ENCODE assay signal across 18 cellular contexts in the genomic region with DNA sequence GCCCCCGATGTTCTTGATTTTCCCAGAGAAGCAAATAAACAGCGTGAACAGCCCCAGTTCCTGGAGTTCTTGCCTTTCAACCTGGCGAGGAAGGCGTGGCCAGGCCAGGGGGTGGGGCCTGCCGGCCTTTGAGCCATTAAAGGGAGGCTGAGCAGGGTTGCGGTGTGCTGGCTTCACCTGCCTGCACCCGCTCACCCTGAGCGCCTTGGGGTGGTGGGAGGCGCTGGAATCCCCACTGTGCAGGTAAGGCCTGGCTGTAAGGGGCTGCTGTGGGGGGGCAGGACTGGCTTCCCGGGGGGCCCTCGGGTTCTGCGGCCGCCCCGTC. TPM values are rescaled to one million over a fixed set of nuclear protein-coding genes. Genes with fewer than 3 reads are reported as not detected.
A peak's percentile ranks its signal among the peaks of the same experiment; 100 is the strongest.
DNase-seq lines count a peak whose midpoint lies in the region; ATAC-seq and TF ChIP-seq lines count a peak whose summit lies in the region.
"Had no signal": no experiment of that assay in that cellular context is flagged by ENCODE, and none has a peak within 500 bp of the region (broad histone marks: within the 10 kb centered on the region; RNA-seq: fewer than 3 reads in every experiment).

No MANE protein-coding gene starts in this region.

- H3F3A ChIP-seq in GM23338 (replicated peaks; ENCODE audit: low read depth) = 0 out of 2 replicates have a peak, but pooled peaks cover 3% of the 10 kb centered on the region

- H3K18ac ChIP-seq in neuronal stem cell (ENCODE audit: low read length) = no peak overlapping the region

- H3K36me3 ChIP-seq in GM23338 (ENCODE audit: insufficient read depth) (no peaks in the 10 kb centered on the region), neuronal stem cell (replicated peaks in 1 of 2; ENCODE audit: control insufficient read depth in 2 of 2, insufficient read depth in 2 of 2, low read length in 2 of 2) (peaks cover 0 to 4% of the 10 kb centered on the region in 2 donors), uterus (no peaks in the 10 kb centered on the region)

- no peaks in the 10 kb centered on the region for H4K20me1 ChIP-seq in GM23338 (replicated peaks; ENCODE audit: insufficient read depth)

- intact Hi-C loops in uterus (cut with DNase I; ENCODE audit: low total_unique reads) = no loop called here

- no peak overlapping the region for H3K23ac ChIP-seq in neuronal stem cell (ENCODE audit: low read depth, low read length, poor library complexity)

- no peak overlapping the region for H2BK5ac ChIP-seq in neuronal stem cell (ENCODE audit: low read length)

- H3K14ac ChIP-seq in neuronal stem cell (ENCODE audit: low read length) = peak overlapping the region; percentile 56

- H3K36me3 Mint-ChIP-seq in GM23338 (ENCODE audit: low read depth) = no peaks in the 10 kb centered on the region; the same call in 1 of the 3 replicates
- H3K36me3 Mint-ChIP-seq in immature natural killer cell = no peaks in the 10 kb centered on the region
- H3K36me3 Mint-ChIP-seq: CD14-positive monocyte had no signal

- TF ChIP-seq POLR2A in uterus (IDR thresholded peaks at IDR 0.05) = no peak

- H3K27me3 ChIP-seq in GM23338 (ENCODE audit: insufficient read depth) = no peaks in the 10 kb centered on the region
- H3K27me3 ChIP-seq in neuronal stem cell (ENCODE audit: control insufficient read depth in 3 of 3, insufficient read depth in 3 of 3, low read depth in 1 of 3, low read length in 3 of 3) = no peaks in the 10 kb centered on the region
- no peaks in the 10 kb centered on the region for H3K27me3 ChIP-seq in uterus

- H3K27ac ChIP-seq in GM23338 (ENCODE audit: low read depth) (no peak overlapping the region), RWPE1 (peak overlapping the region; percentile 97), neuronal stem cell (replicated peaks; ENCODE audit: low read length) (no peak overlapping the region), uterus (no peak overlapping the region)

- H3K27ac Mint-ChIP-seq in GM23338 (no peak overlapping the region), immature natural killer cell (no peak overlapping the region)
- H3K27ac Mint-ChIP-seq: CD14-positive monocyte had no signal

- CTCF ChIA-PET in RWPE1 (lab: Yijun Ruan, JAX) = no interaction called here

- WGBS in neuronal stem cell (ENCODE audit: extremely low coverage in 2 of 2, insufficient read length in 2 of 2, insufficient replicate concordance in 1 of 2), 2 donors = no CpG with 5 or more reads among the region's 14 CpGs

- H2BK15ac ChIP-seq in neuronal stem cell (ENCODE audit: low read length) = no peak overlapping the region

- H3K4ac ChIP-seq in neuronal stem cell (ENCODE audit: low read length) = no peak overlapping the region

- H3K4me3 Mint-ChIP-seq in GM23338 (no peak overlapping the region), immature natural killer cell (no peak overlapping the region)
- H3K4me3 Mint-ChIP-seq: CD14-positive monocyte had no signal

- H3K27me3 Mint-ChIP-seq in GM23338 (ENCODE audit: insufficient read depth, low read depth, poor library complexity) (peaks cover 8% of the 10 kb centered on the region), immature natural killer cell (ENCODE audit: low read depth in 3 of 3) (no peaks in the 10 kb centered on the region)

- no peak overlapping the region for H2BK120ac ChIP-seq in neuronal stem cell (ENCODE audit: low read depth, low read length)

- H3K4me2 ChIP-seq in GM23338 (no peak overlapping the region), neuronal stem cell (ENCODE audit: insufficient read depth, low read length, poor library complexity, severe bottlenecking) (no peak overlapping the region)

- DNase-seq in GM23338 (ENCODE audit: low spot score) (no peak), RWPE1 (ENCODE audit: low spot score) (no peak), iPS-NIHi11 (ENCODE audit: low spot score) (peak; percentile 64), neuronal stem cell (ENCODE audit: low spot score) (no peak), immature natural killer cell (no peak), uterus (no peak)
- no peak for DNase-seq in activated CD8-positive, alpha-beta memory T cell treated with anti-CD3 and anti-CD28 coated beads, Interleukin-2, amount 50 U/mL, for 48 hours
- DNase-seq: COR-L47, DMS153, HCEC 1CT, KBM-7, NCI-H1436, NCI-H2029, SHP77 had no signal

- peaks cover 20 to 23% of the 10 kb centered on the region in 2 donors for H3K9me3 ChIP-seq in neuronal stem cell (replicated peaks in 1 of 2; ENCODE audit: control insufficient read depth in 2 of 2, insufficient read depth in 1 of 2, low read depth in 1 of 2, low read length in 2 of 2)
- peaks cover 0 to 19% of the 10 kb centered on the region in 2 donors for H3K9me3 ChIP-seq in uterus

- no peak overlapping the region for H3K9ac ChIP-seq in neuronal stem cell (ENCODE audit: low read depth, low read length, poor library complexity)

- H2AK5ac ChIP-seq in neuronal stem cell (ENCODE audit: low read depth, low read length) = peak overlapping the region; percentile 75

- H3K79me1 ChIP-seq in neuronal stem cell (ENCODE audit: low read depth, low read length) = peaks cover 6% of the 10 kb centered on the region

- no peaks in the 10 kb centered on the region for H3K4me1 ChIP-seq in GM23338 (ENCODE audit: insufficient read depth)
- H3K4me1 ChIP-seq in neuronal stem cell (ENCODE audit: control insufficient read depth in 2 of 2, insufficient read depth in 1 of 2, low read depth in 1 of 2, low read length in 2 of 2) = peaks cover 2 to 3% of the 10 kb centered on the region in 2 donors
- no peaks in the 10 kb centered on the region for H3K4me1 ChIP-seq in uterus

- no peaks in the 10 kb centered on the region for H3K79me2 ChIP-seq in GM23338 (replicated peaks; ENCODE audit: insufficient read depth)

- H2BK12ac ChIP-seq in neuronal stem cell (ENCODE audit: low read length) = no peak overlapping the region

- no peaks in the 10 kb centered on the region for H3K4me1 Mint-ChIP-seq in GM23338
- H3K4me1 Mint-ChIP-seq in immature natural killer cell = no peaks in the 10 kb centered on the region

- TF ChIP-seq CTCF in GM23338 (conservative IDR thresholded peaks at IDR 0.05; ENCODE audit: low read depth in 2 of 2) (no peak), RWPE1 (conservative IDR thresholded peaks at IDR 0.05; ENCODE audit: low read depth) (no peak), uterus (IDR thresholded peaks at IDR 0.05) (no peak)

- no peak overlapping the region for H3K4me3 ChIP-seq in GM23338
- H3K4me3 ChIP-seq in neuronal stem cell (ENCODE audit: low read length in 2 of 2) = no peak overlapping the region
- H3K4me3 ChIP-seq in uterus = no peak overlapping the region

- no peak overlapping the region for H4K8ac ChIP-seq in neuronal stem cell (ENCODE audit: low read depth, low read length)

- peaks cover 22% of the 10 kb centered on the region; the same call in 2 of the 3 replicates for H3K9me3 Mint-ChIP-seq in GM23338
- peaks cover 0 to 2% (median 0%) of the 10 kb centered on the region in 6 donors for H3K9me3 Mint-ChIP-seq in immature natural killer cell

- peak; percentile 41 for ATAC-seq in GM23338
- no peak for ATAC-seq in HG02642 (IDR thresholded peaks at IDR 0.05; ENCODE audit: poor library complexity, unreplicated experiment)
- ATAC-seq: Panc1 had no signal

- H4K91ac ChIP-seq in neuronal stem cell (ENCODE audit: low read depth, low read length, poor library complexity) = no peak overlapping the region

- POLR2A ChIA-PET in RWPE1 (lab: Yijun Ruan, JAX; ENCODE audit: low non-redundant PET) = no interaction called here

- no peaks in the 10 kb centered on the region for H3K9me2 ChIP-seq in GM23338 (ENCODE audit: insufficient read depth)

- H2AFZ ChIP-seq in GM23338 = no peak overlapping the region
- no peak overlapping the region for H2AFZ ChIP-seq in neuronal stem cell (ENCODE audit: low read length)

TF ChIP-seq in GM23338, 12 proteins besides CTCF, POLR2A, EP300 and RAD21 (continues in another document):
- TF ChIP-seq, protein P1, sequence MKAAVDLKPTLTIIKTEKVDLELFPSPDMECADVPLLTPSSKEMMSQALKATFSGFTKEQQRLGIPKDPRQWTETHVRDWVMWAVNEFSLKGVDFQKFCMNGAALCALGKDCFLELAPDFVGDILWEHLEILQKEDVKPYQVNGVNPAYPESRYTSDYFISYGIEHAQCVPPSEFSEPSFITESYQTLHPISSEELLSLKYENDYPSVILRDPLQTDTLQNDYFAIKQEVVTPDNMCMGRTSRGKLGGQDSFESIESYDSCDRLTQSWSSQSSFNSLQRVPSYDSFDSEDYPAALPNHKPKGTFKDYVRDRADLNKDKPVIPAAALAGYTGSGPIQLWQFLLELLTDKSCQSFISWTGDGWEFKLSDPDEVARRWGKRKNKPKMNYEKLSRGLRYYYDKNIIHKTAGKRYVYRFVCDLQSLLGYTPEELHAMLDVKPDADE (IDR thresholded peaks at IDR 0.05) = no peak

RNA-seq across cellular contexts. Expression of a gene that starts 2.7 kb away (rescaled TPM):
- 0.23 and 0.28 TPM in 2 replicates for total RNA-seq in GM23338 (2014; rRNA removed; shearing (Covaris generic))
- 0.27 and 0.40 TPM in 2 replicates for polyA plus RNA-seq in GM23338 (2016; fragmentation: Nextera tagmentation; extraction: Ambion mirVana)
- polyA plus RNA-seq in neuronal stem cell (2013, experiment 1 of 2) = 0.11 TPM
- 0.07 TPM for polyA plus RNA-seq in neuronal stem cell (2013, experiment 2 of 2)
- polyA plus RNA-seq in immature natural killer cell = not detected
- 1 to 10 TPM in 1 of 4 donors, under 1 TPM in 3; 0.26 to 5.5 (median 0.39) TPM for total RNA-seq in uterus
- polyA plus RNA-seq: CD14-positive monocyte had no signal

RNA-seq across cellular contexts. Expression of a gene that starts 39.5 kb away (rescaled TPM):
- 21.7 and 26.1 TPM in 2 replicates for total RNA-seq in GM23338 (2014; rRNA removed; shearing (Covaris generic))
- polyA plus RNA-seq in GM23338 (2016; fragmentation: Nextera tagmentation; extraction: Ambion mirVana) (3.8 and 4.8 TPM in 2 replicates), immature natural killer cell (not detected)
- 66.5 TPM for polyA plus RNA-seq in neuronal stem cell (2013, experiment 1 of 2)
- 68.9 TPM for polyA plus RNA-seq in neuronal stem cell (2013, experiment 2 of 2)
- total RNA-seq in uterus = 10 to 100 TPM; 12.6 to 91.0 (median 42.2) TPM
- polyA plus RNA-seq: CD14-positive monocyte had no signal

RNA-seq across cellular contexts. Expression of a gene that starts 49.0 kb away (rescaled TPM):
- 539 and 552 TPM in 2 replicates for total RNA-seq in GM23338 (2014; rRNA removed; shearing (Covaris generic))
- polyA plus RNA-seq in GM23338 (2016; fragmentation: Nextera tagmentation; extraction: Ambion mirVana) (632 and 705 TPM in 2 replicates), immature natural killer cell (100 to 1,000 TPM in 1 of 3 donors, 10 to 100 TPM in 2; 70.0 to 185 (median 87.8) TPM)
- polyA plus RNA-seq in neuronal stem cell (2013, experiment 1 of 2) = 412 TPM
- polyA plus RNA-seq in neuronal stem cell (2013, experiment 2 of 2) = 415 TPM
- total RNA-seq in uterus = 100 to 1,000 TPM in 2 of 4 donors, 10 to 100 TPM in 2; 45.0 to 278 (median 106) TPM

RNA-seq across cellular contexts. Expression of a gene that starts 53.0 kb away (rescaled TPM):
- total RNA-seq in GM23338 (2014; rRNA removed; shearing (Covaris generic)) = not detected in 2 replicates
- polyA plus RNA-seq in GM23338 (2016; fragmentation: Nextera tagmentation; extraction: Ambion mirVana) (0.21 and 0.34 TPM in 2 replicates), immature natural killer cell (10 to 100 TPM in 1 of 3 donors, 1 to 10 TPM in 2; 5.8 to 41.4 (median 6.3) TPM)
- 0.03 TPM for polyA plus RNA-seq in neuronal stem cell (2013, experiment 1 of 2)
- 0.06 TPM for polyA plus RNA-seq in neuronal stem cell (2013, experiment 2 of 2)
- total RNA-seq in uterus = not detected
- total RNA-seq: NCI-H460 had no signal
